In genomic region chr18:36817039-36817438, GRCh38 we compare ENCODE assay signal across 18 cellular contexts.
"Had no signal": no experiment of that assay in that cellular context is flagged by ENCODE, and none has a peak within 500 bp of the region (broad histone marks: within the 10 kb centered on the region; RNA-seq: fewer than 3 reads in every experiment).

No MANE protein-coding gene starts in this region.

- DNase-seq: effector memory CD4-positive, alpha-beta T cell; foreskin keratinocyte; hypothalamus; kidney glomerular epithelial cell; mesenchymal stem cell; midbrain; retina; small intestine; stimulated activated CD4-positive, alpha-beta T cell treated with anti-CD3 and anti-CD28 coated beads, Interleukin-12 subunit alpha, Interleukin-12 subunit beta, amount 100 ng/mL, for 4 hours; stimulated activated naive CD4-positive, alpha-beta T cell treated with Interleukin-2 at 50 U/mL for 16 hours; trophoblast cell had no signal

- H3K4me1 Mint-ChIP-seq: nephron had no signal

- H3K27ac Mint-ChIP-seq: nephron had no signal

- H3K27me3 ChIP-seq: esophagus muscularis mucosa, foreskin keratinocyte had no signal

- ATAC-seq: foreskin keratinocyte, left lobe of liver had no signal

- H3K9me3 Mint-ChIP-seq: nephron had no signal

- H3K9me3 ChIP-seq: esophagus muscularis mucosa, prostate gland had no signal

- H3K27ac ChIP-seq: epithelial cell of prostate, esophagus muscularis mucosa, foreskin keratinocyte, parathyroid adenoma, prostate gland had no signal

- H3K36me3 ChIP-seq: prostate gland had no signal

- H3K4me3 Mint-ChIP-seq: nephron had no signal

- H3K4me1 ChIP-seq: parathyroid adenoma, prostate gland had no signal

- H3K4me3 ChIP-seq: esophagus muscularis mucosa, lung, prostate gland had no signal
